Comparison of ENCODE assay signal across 16 cellular contexts in the genomic region with DNA sequence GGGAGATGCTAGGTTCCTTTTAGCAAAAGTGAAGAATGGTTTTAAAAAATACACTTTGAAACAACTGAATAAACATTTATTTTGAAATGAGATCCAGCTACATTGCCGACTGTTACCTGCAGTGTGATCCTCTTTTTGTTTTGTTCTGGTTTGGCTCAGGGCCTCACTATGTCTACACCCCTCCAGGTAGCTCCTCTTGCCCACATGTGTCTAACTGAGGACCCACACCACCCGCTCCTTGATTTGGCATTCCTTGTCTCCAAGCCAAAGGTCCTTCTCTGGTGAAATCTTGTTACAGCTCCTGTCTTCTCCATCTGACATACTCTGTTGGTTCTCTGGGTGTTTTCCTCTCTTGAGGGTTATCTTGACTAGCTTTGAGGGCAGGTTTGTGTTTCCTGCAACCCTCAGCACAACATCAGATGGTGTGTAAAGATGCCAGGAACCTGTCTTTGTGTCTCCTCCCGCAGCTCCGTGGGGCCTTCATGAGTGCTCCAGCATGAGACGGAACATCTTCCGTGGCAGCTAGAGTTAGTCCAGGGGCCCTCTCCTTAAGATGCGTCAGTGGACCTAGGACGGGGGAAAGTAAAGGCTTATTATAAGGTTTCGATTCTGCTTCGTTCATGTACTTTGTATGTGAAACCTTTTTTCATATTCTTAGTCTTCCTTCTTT. TPM values are rescaled to one million over a fixed set of nuclear protein-coding genes. Genes with fewer than 3 reads are reported as not detected.
DNase-seq lines count a peak whose midpoint lies in the region; ATAC-seq, FAIRE-seq and TF ChIP-seq lines count a peak whose summit lies in the region.
"Had no signal": no experiment of that assay in that cellular context is flagged by ENCODE, and none has a peak within 500 bp of the region (broad histone marks: within the 10 kb centered on the region; RNA-seq: fewer than 3 reads in every experiment).

No MANE protein-coding gene starts in this region.

- H3K9me3 Mint-ChIP-seq in activated CD8-positive, alpha-beta T cell treated with anti-CD3 and anti-CD28 coated beads, Interleukin-2, amount 10 ng/mL, durations not matched to agents 7 days and 5 days (ENCODE audit: insufficient read depth) = no peaks in the 10 kb centered on the region
- H3K9me3 Mint-ChIP-seq: natural killer cell treated with Interleukin-12 subunit alpha and Interleukin-12 subunit beta and Interleukin-15 and Interleukin-18, amount 100 ng/mL, for 72 hours had no signal

- no peak overlapping the region for H2AFZ ChIP-seq in HepG2 (ENCODE audit: low read length)

- no peak overlapping the region for H3K4me3 ChIP-seq in HepG2 (replicated peaks in 1 of 3; ENCODE audit: insufficient read depth in 1 of 3, low read depth in 2 of 3, low read length in 3 of 3)
- no peak overlapping the region for H3K4me3 ChIP-seq in right lobe of liver
- peak overlapping the region in 2 of 59 donors; percentile 0 to 8 for H3K4me3 ChIP-seq in dorsolateral prefrontal cortex
- H3K4me3 ChIP-seq: left lung, right atrium auricular region had no signal

- H3K27ac Mint-ChIP-seq in activated CD8-positive, alpha-beta T cell treated with anti-CD3 and anti-CD28 coated beads, Interleukin-2, amount 10 ng/mL, durations not matched to agents 7 days and 5 days = peak overlapping the region; percentile 69

- TSS peak; percentile 4 for BruUV-seq in HepG2 (replicated peaks; lab: Mats Ljungman, UMichigan)

- peaks cover 86% of the 10 kb centered on the region for H4K20me1 ChIP-seq in HepG2 (ENCODE audit: insufficient read depth, low read length)

- H3K4me1 ChIP-seq in HepG2 (ENCODE audit: insufficient read depth, low read length) (peaks cover 100% of the 10 kb centered on the region), right lobe of liver (peaks cover 0 to 24% (median 11%) of the 10 kb centered on the region in 4 donors)

- intact Hi-C loops in HepG2 (cut with micrococcal nuclease; ENCODE audit: unreplicated experiment) (loop anchor here (2.0 kb wide), 1 partner anchor 35 kb away; no protein-coding TSS in a partner anchor), right lobe of liver (cut with DNase I) (no loop called here), dorsolateral prefrontal cortex (cut with DNase I) (no loop called here)

- in situ Hi-C loops in HepG2 (cut with HindIII; ENCODE audit: extremely low pct_ligation_motif_present, low pct_unique_long_range_greater_than_20kb) = no loop called here

- H3K4me1 Mint-ChIP-seq in activated CD8-positive, alpha-beta T cell treated with anti-CD3 and anti-CD28 coated beads, Interleukin-2, amount 10 ng/mL, durations not matched to agents 7 days and 5 days (ENCODE audit: low read depth) = peaks cover 67% of the 10 kb centered on the region

- TF ChIP-seq POLR2A in HepG2 (IDR thresholded peaks at IDR 0.05; ENCODE audit: insufficient read depth in 1 of 2, low read depth in 2 of 2, low read length in 2 of 2) (no peak), right lobe of liver (IDR thresholded peaks at IDR 0.05) (no peak)

- TF ChIP-seq EP300 in HepG2 (IDR thresholded peaks at IDR 0.05; ENCODE audit: low read depth in 2 of 2, low read length in 2 of 2) (no peak), HepG2 (CRISPR knock-in tag; IDR thresholded peaks at IDR 0.05; ENCODE audit: borderline replicate concordance) (no peak)

- POLR2A ChIA-PET in HepG2 (lab: Yijun Ruan, JAX) = no interaction called here
- POLR2A ChIA-PET in activated CD8-positive, alpha-beta T cell treated with anti-CD3 and anti-CD28 coated beads, Interleukin-2, amount 10 ng/mL, durations not matched to agents 7 days and 5 days (lab: Charles Lee) = interaction anchor here (0.7 to 1.8 kb wide), 4 partner anchors 12 to 255 kb away, joined by 3 to 12 read pairs (median 6); a partner anchor contains a TSS

- H3K27ac ChIP-seq in HepG2 (ENCODE audit: extremely low read length, insufficient read depth, low read length) = peak overlapping the region; percentile 23
- H3K27ac ChIP-seq in right lobe of liver = no peak overlapping the region
- peak overlapping the region in 55 of 59 donors; percentile 1 to 98 (median 60) for H3K27ac ChIP-seq in dorsolateral prefrontal cortex
- H3K27ac ChIP-seq in substantia nigra (ENCODE audit: low read depth, low read length, poor library complexity, severe bottlenecking) = peak overlapping the region; percentile 70
- H3K27ac ChIP-seq: left lung, right atrium auricular region had no signal

- H3K4me2 ChIP-seq in HepG2 (ENCODE audit: low read depth, low read length) = no peak overlapping the region

- no peaks in the 10 kb centered on the region for H3K27me3 Mint-ChIP-seq in activated CD8-positive, alpha-beta T cell treated with anti-CD3 and anti-CD28 coated beads, Interleukin-2, amount 10 ng/mL, durations not matched to agents 7 days and 5 days (ENCODE audit: low read depth)
- H3K27me3 Mint-ChIP-seq: natural killer cell treated with Interleukin-12 subunit alpha and Interleukin-12 subunit beta and Interleukin-15 and Interleukin-18, amount 100 ng/mL, for 72 hours had no signal

- no peak for TF ChIP-seq RAD21 in HepG2 (CRISPR knock-in tag; IDR thresholded peaks at IDR 0.05)

- ATAC-seq in HepG2 = no peak
- no peak for ATAC-seq in right lobe of liver
- ATAC-seq in activated CD8-positive, alpha-beta T cell treated with anti-CD3 and anti-CD28 coated beads, Interleukin-2, amount 10 ng/mL, durations not matched to agents 7 days and 5 days = peak; percentile 71
- ATAC-seq in HG02885 (IDR thresholded peaks at IDR 0.05; ENCODE audit: poor library complexity, unreplicated experiment) = no peak
- no peak for ATAC-seq in HG02798 (IDR thresholded peaks at IDR 0.05; ENCODE audit: poor library complexity, unreplicated experiment)
- ATAC-seq: left lung; natural killer cell treated with Interleukin-12 subunit alpha and Interleukin-12 subunit beta and Interleukin-15 and Interleukin-18, amount 100 ng/mL, for 72 hours had no signal

- H3K27me3 ChIP-seq in HepG2 (ENCODE audit: control insufficient read depth in 1 of 2, insufficient read depth in 2 of 2, low read length in 2 of 2) (no peaks in the 10 kb centered on the region), right lobe of liver (no peaks in the 10 kb centered on the region), dorsolateral prefrontal cortex (no peaks in the 10 kb centered on the region)
- H3K27me3 ChIP-seq: left lung, right atrium auricular region had no signal

- peaks cover 100% of the 10 kb centered on the region for H3K79me2 ChIP-seq in HepG2 (ENCODE audit: insufficient read depth, low read length)

- FAIRE-seq in HepG2 (lab: Jason Lieb, UNC) = no peak

- peaks cover 6 to 13% of the 10 kb centered on the region in 2 experiments; a peak in 3 of 5 replicates for H3K36me3 ChIP-seq in HepG2 (replicated peaks in 1 of 2; ENCODE audit: control insufficient read depth in 1 of 2, insufficient read depth in 2 of 2, low read length in 2 of 2)
- H3K36me3 ChIP-seq in right lobe of liver = no peaks in the 10 kb centered on the region
- H3K36me3 ChIP-seq: left lung, right atrium auricular region had no signal

- H3K36me3 Mint-ChIP-seq in activated CD8-positive, alpha-beta T cell treated with anti-CD3 and anti-CD28 coated beads, Interleukin-2, amount 10 ng/mL, durations not matched to agents 7 days and 5 days (ENCODE audit: low read depth) = peaks cover 7% of the 10 kb centered on the region
- H3K36me3 Mint-ChIP-seq: natural killer cell treated with Interleukin-12 subunit alpha and Interleukin-12 subunit beta and Interleukin-15 and Interleukin-18, amount 100 ng/mL, for 72 hours had no signal

- H3K9ac ChIP-seq in HepG2 (ENCODE audit: insufficient read depth, low read depth, low read length) = no peak overlapping the region

- H3K4me3 Mint-ChIP-seq in activated CD8-positive, alpha-beta T cell treated with anti-CD3 and anti-CD28 coated beads, Interleukin-2, amount 10 ng/mL, durations not matched to agents 7 days and 5 days = peak overlapping the region; percentile 17
- H3K4me3 Mint-ChIP-seq: natural killer cell treated with Interleukin-12 subunit alpha and Interleukin-12 subunit beta and Interleukin-15 and Interleukin-18, amount 100 ng/mL, for 72 hours had no signal

- WGBS in HepG2 (ENCODE audit: low lambda C conversion rate) = 86% methylated on average over 10 of the region's 10 CpGs
- 63% methylated on average over 10 of the region's 10 CpGs for WGBS in right lobe of liver (ENCODE audit: insufficient coverage, low coverage, low lambda C conversion rate, missing lambda C conversion rate)

- no peak for DNase-seq in HepG2 (ENCODE audit: low spot score)
- no peak for DNase-seq in right lobe of liver
- DNase-seq in activated CD8-positive, alpha-beta T cell treated with anti-CD3 and anti-CD28 coated beads, Interleukin-2, amount 10 ng/mL, durations not matched to agents 7 days and 5 days = no peak
- no peak for DNase-seq in dorsolateral prefrontal cortex
- DNase-seq in substantia nigra (lab: John Stamatoyannopoulos, UW) = no peak
- no peak for DNase-seq in cortex of kidney (lab: John Stamatoyannopoulos, UW)
- DNase-seq: DMS79, H7, KG1, left lung, NCI-H1417, NCI-H446 treated with DMSO at 0.1 percent for 48 hours had no signal

- no peaks in the 10 kb centered on the region for H3K9me3 ChIP-seq in HepG2 (ENCODE audit: low read length)
- H3K9me3 ChIP-seq in right lobe of liver = no peaks in the 10 kb centered on the region
- H3K9me3 ChIP-seq: left lung, right atrium auricular region had no signal

- TF ChIP-seq CTCF in HepG2 (CRISPR knock-in tag; IDR thresholded peaks at IDR 0.05) = no peak
- no peak for TF ChIP-seq CTCF in right lobe of liver (IDR thresholded peaks at IDR 0.05)
- no peak for TF ChIP-seq CTCF in dorsolateral prefrontal cortex (IDR thresholded peaks at IDR 0.05 in 54 of 56, conservative IDR thresholded peaks at IDR 0.05 in 2 of 56; ENCODE audit: low read depth in 1 of 56, partially characterized antibody in 56 of 56)

- CTCF ChIA-PET in HepG2 (lab: Yijun Ruan, JAX; ENCODE audit: low intra/inter-chr PET ratio, low total read pairs) = no interaction called here
- CTCF ChIA-PET in activated CD8-positive, alpha-beta T cell treated with anti-CD3 and anti-CD28 coated beads, Interleukin-2, amount 10 ng/mL, durations not matched to agents 7 days and 5 days (lab: Charles Lee) = interaction anchor here (1.2 to 3.7 kb wide), 10 partner anchors 9 to 311 kb away, joined by 5 to 21 read pairs (median 6); no protein-coding TSS in a partner anchor

RNA-seq across cellular contexts. Expression of a gene that starts 32.1 kb away (rescaled TPM):
- 264 and 301 TPM in 2 replicates for total RNA-seq in HepG2 (2016; rRNA removed; fragmentation: Illumina TruSeq; extraction: Trizol)
- total RNA-seq in HepG2 (2016; cell fraction: cytosol; rRNA removed; fragmentation: Illumina TruSeq; extraction: Trizol; ENCODE audit: low read depth) = 62.1 and 62.9 TPM in 2 replicates
- total RNA-seq in HepG2 (2016; cell fraction: insoluble cytoplasmic fraction; rRNA removed; fragmentation: Illumina TruSeq; extraction: Trizol) = 264 and 269 TPM in 2 replicates
- 200 and 238 TPM in 2 replicates for total RNA-seq in HepG2 (2016; cell fraction: membrane; rRNA removed; fragmentation: Illumina TruSeq; extraction: Trizol)
- 292 and 308 TPM in 2 replicates for total RNA-seq in HepG2 (2016; cell fraction: nucleus; rRNA removed; fragmentation: Illumina TruSeq; extraction: Trizol)
- 101 and 105 TPM in 2 replicates for polyA plus RNA-seq in HepG2 (2011; rRNA removed)
- polyA plus RNA-seq in HepG2 (2011; cell fraction: cytosol; rRNA removed) = 67.0 and 72.8 TPM in 2 replicates
- 261 and 287 TPM in 2 replicates for polyA plus RNA-seq in HepG2 (2011; cell fraction: nucleus; rRNA removed)
- 138 and 155 TPM in 2 replicates for polyA plus RNA-seq in HepG2 (2012)
- polyA plus RNA-seq in HepG2 (2016; cell fraction: cytosol; fragmentation: Illumina TruSeq; extraction: Trizol; ENCODE audit: low read depth) = 48.8 and 52.9 TPM in 2 replicates
- 269 and 298 TPM in 2 replicates for polyA plus RNA-seq in HepG2 (2016; cell fraction: insoluble cytoplasmic fraction; fragmentation: Illumina TruSeq; extraction: Trizol; ENCODE audit: low read depth)
- polyA plus RNA-seq in HepG2 (2016; cell fraction: membrane; fragmentation: Illumina TruSeq; extraction: Trizol; ENCODE audit: low read depth) = 137 and 163 TPM in 2 replicates
- 298 and 312 TPM in 2 replicates for polyA plus RNA-seq in HepG2 (2016; cell fraction: nucleus; fragmentation: Illumina TruSeq; extraction: Trizol; ENCODE audit: insufficient read depth, low read depth)
- 84.0 and 279 TPM in 2 replicates for polyA minus RNA-seq in HepG2 (2011; rRNA and poly(A)+ RNA removed; ENCODE audit: low replicate concordance)
- polyA minus RNA-seq in HepG2 (2011; cell fraction: cytosol; rRNA and poly(A)+ RNA removed) = 99.4 and 99.7 TPM in 2 replicates
- polyA minus RNA-seq in HepG2 (2011; cell fraction: nucleus; rRNA and poly(A)+ RNA removed) = 680 and 703 TPM in 2 replicates
- 10 to 100 TPM; 29.8 to 36.5 (median 31.1) TPM for total RNA-seq in right lobe of liver
- 10 to 100 TPM; 90.2 to 92.2 TPM for total RNA-seq in activated CD8-positive, alpha-beta T cell treated with anti-CD3 and anti-CD28 coated beads, Interleukin-2, amount 10 ng/mL, durations not matched to agents 7 days and 5 days
- 100 to 1,000 TPM; 137 to 701 (median 262) TPM for total RNA-seq in dorsolateral prefrontal cortex

Comparison
In these comparisons a context has a peak if more than half of its experiments do, and no peak if none do; other contexts are left out.
1. H3K27ac ChIP-seq: peak in HepG2 (single experiment), dorsolateral prefrontal cortex (55 of 59) and substantia nigra (single experiment); none in right lobe of liver (0 of 3).